ENCODE assay signal across 11 cellular contexts in the genomic region with DNA sequence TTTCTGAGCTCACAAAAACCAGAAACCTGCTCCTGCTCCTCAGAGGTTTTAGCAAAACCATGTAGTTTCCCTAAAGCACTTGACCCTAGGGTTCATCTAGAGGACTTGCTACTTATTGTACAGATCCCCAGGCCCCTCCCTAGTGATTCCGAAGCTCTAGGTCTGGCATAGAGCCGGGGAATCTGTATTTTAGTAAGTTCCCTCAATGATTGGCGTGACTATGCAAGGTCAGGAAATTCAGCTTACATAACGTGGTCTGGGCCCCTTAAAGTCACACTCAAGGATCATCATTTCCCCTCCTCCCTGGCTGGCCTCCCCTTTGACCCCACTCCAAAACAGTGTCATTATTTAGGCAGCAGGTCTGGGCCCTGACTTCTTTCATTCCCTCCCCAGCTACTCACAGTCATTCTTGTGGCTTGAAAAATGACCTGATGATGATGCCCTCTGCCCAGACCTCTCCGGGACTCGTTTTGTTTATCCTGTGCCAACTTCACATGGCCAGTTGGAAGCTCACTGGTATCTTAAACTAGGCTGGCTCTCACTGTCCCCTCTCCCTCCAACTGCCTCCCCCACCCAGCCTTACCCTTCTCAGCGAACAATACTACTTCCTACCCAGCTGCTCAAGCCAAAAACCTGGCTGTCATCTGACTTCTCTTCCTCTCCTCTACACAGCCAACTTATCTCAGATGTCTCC. TPM values are rescaled to one million over a fixed set of nuclear protein-coding genes. Genes with fewer than 3 reads are reported as not detected.
DNase-seq lines count a peak whose midpoint lies in the region; ATAC-seq and TF ChIP-seq lines count a peak whose summit lies in the region.
"Had no signal": no experiment of that assay in that cellular context is flagged by ENCODE, and none has a peak within 500 bp of the region (broad histone marks: within the 10 kb centered on the region; RNA-seq: fewer than 3 reads in every experiment).

No MANE protein-coding gene starts in this region.

- peaks cover 33 to 34% of the 10 kb centered on the region in 2 donors for H3K4me1 Mint-ChIP-seq in natural killer cell
- H3K4me1 Mint-ChIP-seq in natural killer cell treated with Interleukin-12 subunit alpha and Interleukin-12 subunit beta and Interleukin-15 and Interleukin-18, amount 100 ng/mL, for 72 hours (ENCODE audit: low read depth in 2 of 2), result peaks cover 14 to 16% of the 10 kb centered on the region in 2 donors
- H3K4me1 Mint-ChIP-seq in activated T-helper 17 cell treated with anti-CD3 and anti-CD28 coated beads, Interleukin-2, amount 50 U/mL, for 72 hours, result peaks cover 12% of the 10 kb centered on the region

- H3K27me3 Mint-ChIP-seq in natural killer cell (ENCODE audit: low read depth in 2 of 2), result no peaks in the 10 kb centered on the region
- no peaks in the 10 kb centered on the region for H3K27me3 Mint-ChIP-seq in natural killer cell treated with Interleukin-12 subunit alpha and Interleukin-12 subunit beta and Interleukin-15 and Interleukin-18, amount 100 ng/mL, for 72 hours
- no peaks in the 10 kb centered on the region for H3K27me3 Mint-ChIP-seq in activated T-helper 17 cell treated with anti-CD3 and anti-CD28 coated beads, Interleukin-2, amount 50 U/mL, for 72 hours
- H3K27me3 Mint-ChIP-seq: activated CD4-positive, alpha-beta memory T cell treated with anti-CD3 and anti-CD28 coated beads for 36 hours had no signal

- no peaks in the 10 kb centered on the region for H3K9me3 Mint-ChIP-seq in natural killer cell
- no peaks in the 10 kb centered on the region for H3K9me3 Mint-ChIP-seq in natural killer cell treated with Interleukin-12 subunit alpha and Interleukin-12 subunit beta and Interleukin-15 and Interleukin-18, amount 100 ng/mL, for 72 hours
- H3K9me3 Mint-ChIP-seq in activated T-helper 17 cell treated with anti-CD3 and anti-CD28 coated beads, Interleukin-2, amount 50 U/mL, for 72 hours, result no peaks in the 10 kb centered on the region
- H3K9me3 Mint-ChIP-seq: activated CD4-positive, alpha-beta memory T cell treated with anti-CD3 and anti-CD28 coated beads for 36 hours had no signal

- TF ChIP-seq CTCF in natural killer cell (IDR thresholded peaks at IDR 0.05) (no peak), mucosa of descending colon (IDR thresholded peaks at IDR 0.05) (no peak)

- no peak overlapping the region for H3K4me3 ChIP-seq in mucosa of descending colon
- H3K4me3 ChIP-seq: HAP-1 had no signal

- in situ Hi-C loops in G401 (cut with HindIII; ENCODE audit: low sequenced_read_pairs), result no loop called here

- no peaks in the 10 kb centered on the region for H3K9me3 ChIP-seq in mucosa of descending colon
- H3K9me3 ChIP-seq: HAP-1 had no signal

- H3K36me3 ChIP-seq in mucosa of descending colon (ENCODE audit: low read depth), result no peaks in the 10 kb centered on the region
- H3K36me3 ChIP-seq: HAP-1 had no signal

- intact Hi-C loops in natural killer cell (cut with micrococcal nuclease) (no loop called here), mucosa of descending colon (cut with DNase I, micrococcal nuclease) (no loop called here)

- DNase-seq in natural killer cell (no peak), mucosa of descending colon (no peak), AG08395 (ENCODE audit: low spot score) (no peak), occipital lobe (lab: John Stamatoyannopoulos, UW) (no peak), G401 (ENCODE audit: low spot score) (no peak)
- no peak for DNase-seq in natural killer cell treated with Interleukin-12 subunit alpha and Interleukin-12 subunit beta and Interleukin-15 and Interleukin-18, amount 100 ng/mL, for 72 hours (ENCODE audit: low spot score)
- DNase-seq in NK-92 treated with Interleukin-12 subunit alpha and Interleukin-12 subunit beta, amount 100 ng/mL, for 24 hours (lab: John Stamatoyannopoulos, UW), result no peak
- DNase-seq: activated CD4-positive, alpha-beta memory T cell treated with anti-CD3 and anti-CD28 coated beads for 36 hours; foreskin melanocyte had no signal

- H3K4me1 ChIP-seq in mucosa of descending colon (ENCODE audit: low read depth), result peaks cover 3% of the 10 kb centered on the region
- H3K4me1 ChIP-seq: HAP-1 had no signal

- ATAC-seq in natural killer cell (peak in 1 of 3 donors; percentile 29), mucosa of descending colon (peak; percentile 41)
- no peak for ATAC-seq in natural killer cell treated with Interleukin-12 subunit alpha and Interleukin-12 subunit beta and Interleukin-15 and Interleukin-18, amount 100 ng/mL, for 72 hours
- ATAC-seq in activated T-helper 17 cell treated with anti-CD3 and anti-CD28 coated beads, Interleukin-2, amount 50 U/mL, for 72 hours (replicated peaks), result no peak

- H3K4me3 Mint-ChIP-seq in natural killer cell, result no peak overlapping the region
- no peak overlapping the region for H3K4me3 Mint-ChIP-seq in natural killer cell treated with Interleukin-12 subunit alpha and Interleukin-12 subunit beta and Interleukin-15 and Interleukin-18, amount 100 ng/mL, for 72 hours
- H3K4me3 Mint-ChIP-seq in activated T-helper 17 cell treated with anti-CD3 and anti-CD28 coated beads, Interleukin-2, amount 50 U/mL, for 72 hours, result no peak overlapping the region
- H3K4me3 Mint-ChIP-seq: activated CD4-positive, alpha-beta memory T cell treated with anti-CD3 and anti-CD28 coated beads for 36 hours had no signal

- H3K27ac Mint-ChIP-seq in natural killer cell, result peak overlapping the region; percentile 3 to 39
- H3K27ac Mint-ChIP-seq in natural killer cell treated with Interleukin-12 subunit alpha and Interleukin-12 subunit beta and Interleukin-15 and Interleukin-18, amount 100 ng/mL, for 72 hours, result peak overlapping the region in 1 of 2 donors; percentile 12
- H3K27ac Mint-ChIP-seq in activated T-helper 17 cell treated with anti-CD3 and anti-CD28 coated beads, Interleukin-2, amount 50 U/mL, for 72 hours, result peak overlapping the region; percentile 56
- H3K27ac Mint-ChIP-seq: activated CD4-positive, alpha-beta memory T cell treated with anti-CD3 and anti-CD28 coated beads for 36 hours had no signal

- no peaks in the 10 kb centered on the region for H3K36me3 Mint-ChIP-seq in natural killer cell
- peaks cover 4% of the 10 kb centered on the region for H3K36me3 Mint-ChIP-seq in natural killer cell treated with Interleukin-12 subunit alpha and Interleukin-12 subunit beta and Interleukin-15 and Interleukin-18, amount 100 ng/mL, for 72 hours
- peaks cover 79% of the 10 kb centered on the region for H3K36me3 Mint-ChIP-seq in activated T-helper 17 cell treated with anti-CD3 and anti-CD28 coated beads, Interleukin-2, amount 50 U/mL, for 72 hours (ENCODE audit: low read depth)

RNA-seq across cellular contexts. Expression of a gene that starts 35.9 kb away (rescaled TPM):
- total RNA-seq in natural killer cell (10 to 100 TPM; 90.2 to 96.2 (median 92.0) TPM), mucosa of descending colon (10 to 100 TPM; 49.0 to 66.7 (median 65.8) TPM), occipital lobe (67.8 TPM)
- 10 to 100 TPM; 12.0 to 20.3 TPM for total RNA-seq in natural killer cell treated with Interleukin-12 subunit alpha and Interleukin-12 subunit beta and Interleukin-15 and Interleukin-18, amount 100 ng/mL, for 72 hours
- total RNA-seq in activated T-helper 17 cell treated with anti-CD3 and anti-CD28 coated beads, Interleukin-2, amount 50 U/mL, for 72 hours, result 10 to 100 TPM; 31.4 to 40.6 TPM
- 84.2 and 108 TPM in 2 replicates for total RNA-seq in G401 (2014; rRNA removed; shearing (Covaris generic))

RNA-seq across cellular contexts. Expression of a gene that starts 48.1 kb away (rescaled TPM):
- 10 to 100 TPM; 27.6 to 35.1 (median 31.0) TPM for total RNA-seq in natural killer cell
- total RNA-seq in natural killer cell treated with Interleukin-12 subunit alpha and Interleukin-12 subunit beta and Interleukin-15 and Interleukin-18, amount 100 ng/mL, for 72 hours, result 10 to 100 TPM; 29.0 to 29.1 TPM
- total RNA-seq in activated T-helper 17 cell treated with anti-CD3 and anti-CD28 coated beads, Interleukin-2, amount 50 U/mL, for 72 hours, result 10 to 100 TPM; 40.3 to 42.0 TPM
- 10 to 100 TPM; 23.8 to 31.9 (median 27.6) TPM for total RNA-seq in mucosa of descending colon
- 80.2 TPM for total RNA-seq in occipital lobe
- 67.1 and 97.6 TPM in 2 replicates for total RNA-seq in G401 (2014; rRNA removed; shearing (Covaris generic))
